In genomic region chr2:41355794-41356193, GRCh38 we compare ENCODE assay signal across 7 cellular contexts.
"Had no signal": no experiment of that assay in that cellular context is flagged by ENCODE, and none has a peak within 500 bp of the region (broad histone marks: within the 10 kb centered on the region; RNA-seq: fewer than 3 reads in every experiment).

No MANE protein-coding gene starts in this region.

- H3K9ac ChIP-seq: KMS-11 had no signal

- H3K4me2 ChIP-seq: KMS-11 had no signal

- H3K4me3 ChIP-seq: K562 had no signal

- ATAC-seq: K562 had no signal

- H3K27ac ChIP-seq: HL-60, KMS-11 had no signal

- FAIRE-seq: HTR-8/SVneo, K562 had no signal

- DNase-seq: IMR-90, KBM-7, KG1 had no signal
